In the genomic region with DNA sequence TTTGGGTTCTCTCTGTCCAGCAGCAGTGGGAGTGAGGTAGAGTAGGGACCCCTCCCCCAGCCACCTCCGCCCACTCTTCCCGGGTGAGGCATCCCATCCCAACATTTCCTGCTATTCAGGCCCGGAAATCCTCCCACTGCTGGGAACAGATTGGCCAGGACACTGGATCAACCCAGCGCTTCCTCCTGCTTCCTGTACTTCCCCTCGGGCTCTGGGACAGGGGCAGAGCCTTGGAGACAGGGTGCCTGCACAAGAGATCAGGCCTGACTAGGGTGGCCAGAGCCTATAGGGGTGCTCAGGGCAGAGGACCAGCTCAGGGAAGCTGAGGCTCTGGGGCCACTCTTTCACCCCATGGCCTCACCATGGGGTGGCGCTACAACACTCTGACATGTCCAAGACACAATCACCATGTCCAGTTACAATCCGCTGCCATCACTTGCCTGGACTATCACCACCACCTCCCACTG, we compare ENCODE assay signal across 1 cellular context.
TF ChIP-seq lines count a peak whose summit lies in the region.

No MANE protein-coding gene starts in this region.

TF ChIP-seq in endothelial cell of umbilical vein, 7 proteins besides CTCF, POLR2A, EP300 and RAD21:
- peak; percentile 44 for TF ChIP-seq JUN (IDR thresholded peaks at IDR 0.05; ENCODE audit: borderline replicate concordance, insufficient read depth, insufficient read length, low read depth)
- no peak for TF ChIP-seq MAX (IDR thresholded peaks at IDR 0.05; ENCODE audit: insufficient read depth, insufficient read length)
- TF ChIP-seq GATA2 (IDR thresholded peaks at IDR 0.05; ENCODE audit: insufficient read depth, insufficient read length, low read depth, low read length): peak; percentile 80
- TF ChIP-seq MYC (IDR thresholded peaks at IDR 0.05; ENCODE audit: low read depth, low read length): peak; percentile 74
- TF ChIP-seq POLR2AphosphoS5 (IDR thresholded peaks at IDR 0.05; ENCODE audit: insufficient read depth, low read depth, low read length): peak; percentile 99
- TF ChIP-seq FOS (IDR thresholded peaks at IDR 0.05; ENCODE audit: borderline replicate concordance, insufficient read depth, low read length): peak; percentile 62
- TF ChIP-seq EZH2 (IDR thresholded peaks at IDR 0.05; ENCODE audit: borderline replicate concordance, low read depth, low read length, severe bottlenecking): no peak
TF ChIP-seq in endothelial cell of umbilical vein: peak in this region for 5.
